Comparison of ENCODE assay signal across 30 cellular contexts in genomic region chr17:21525464-21526130, GRCh38.
DNase-seq lines count a peak whose midpoint lies in the region; ATAC-seq, FAIRE-seq and TF ChIP-seq lines count a peak whose summit lies in the region.
"Had no signal": no experiment of that assay in that cellular context is flagged by ENCODE, and none has a peak within 500 bp of the region (broad histone marks: within the 10 kb centered on the region; RNA-seq: fewer than 3 reads in every experiment).

No MANE protein-coding gene starts in this region.

- DNase-seq in ELR (ENCODE audit: low read depth), result peak; percentile 10
- DNase-seq in HTR-8/SVneo (ENCODE audit: insufficient read length, low spot score), result no peak
- DNase-seq in chondrocyte (ENCODE audit: low spot score), result no peak
- no peak for DNase-seq in neural crest cell (ENCODE audit: low read depth, low spot score)
- DNase-seq in GOT3 (lab: John Stamatoyannopoulos, UW), result no peak
- DNase-seq in DMS79 treated with DMSO at 0.1 percent for 48 hours (lab: John Stamatoyannopoulos, UW), result no peak
- DNase-seq in T-helper 17 cell, result no peak
- DNase-seq in HUDEP-2 (lab: John Stamatoyannopoulos, UW; ENCODE audit: unreplicated experiment in 76 of 76), result no peak
- DNase-seq: activated CD4-positive, alpha-beta memory T cell treated with anti-CD3 and anti-CD28 coated beads for 36 hours; activated effector memory CD4-positive, alpha-beta T cell treated with anti-CD3 and anti-CD28 coated beads, Interleukin-2, amount 50 U/mL, for 16 hours; activated naive CD8-positive, alpha-beta T cell treated with anti-CD3 and anti-CD28 coated beads, Interleukin-2, amount 50 U/mL, for 24 hours; activated T-cell treated with anti-CD3 and anti-CD28 coated beads for 4 hours; effector memory CD4-positive, alpha-beta T cell; EL; esophagus squamous epithelium; GM23248; kidney; lower lobe of right lung; NCI-H1092; NCI-H1930; NCI-H345; NCI-H748 treated with DMSO at 0.1 percent for 48 hours; OCI-M1; Right ventricle myocardium superior; stimulated activated CD8-positive, alpha-beta memory T cell treated with anti-CD3 and anti-CD28 coated beads, Interleukin-4, amount 100 ng/mL, for 48 hours; stomach; SW 1271; tibial artery had no signal

- ATAC-seq in T-helper 17 cell, result no peak
- ATAC-seq: activated naive CD8-positive, alpha-beta T cell treated with anti-CD3 and anti-CD28 coated beads, Interleukin-2, amount 50 U/mL, for 24 hours; lower lobe of right lung had no signal

- H3K4me1 Mint-ChIP-seq in chondrocyte (ENCODE audit: low read depth) (no peaks in the 10 kb centered on the region), neural crest cell (no peaks in the 10 kb centered on the region), T-helper 17 cell (peaks cover 5% of the 10 kb centered on the region)
- H3K4me1 Mint-ChIP-seq: activated naive CD8-positive, alpha-beta T cell treated with anti-CD3 and anti-CD28 coated beads, Interleukin-2, amount 50 U/mL, for 24 hours had no signal

- H3K27me3 Mint-ChIP-seq in chondrocyte (ENCODE audit: low read depth) (no peaks in the 10 kb centered on the region), neural crest cell (ENCODE audit: low read depth) (no peaks in the 10 kb centered on the region), T-helper 17 cell (peaks cover 25% of the 10 kb centered on the region)
- H3K27me3 Mint-ChIP-seq: activated naive CD8-positive, alpha-beta T cell treated with anti-CD3 and anti-CD28 coated beads, Interleukin-2, amount 50 U/mL, for 24 hours had no signal

- TF ChIP-seq CTCF in chondrocyte (IDR thresholded peaks at IDR 0.05), result peak; percentile 18
- no peak for TF ChIP-seq CTCF in neural crest cell (conservative IDR thresholded peaks at IDR 0.05)

- H3K9me3 ChIP-seq in T-helper 17 cell (ENCODE audit: control insufficient read depth, low read length, poor library complexity, severe bottlenecking), result no peaks in the 10 kb centered on the region
- H3K9me3 ChIP-seq: esophagus squamous epithelium, lower lobe of right lung, prostate gland, stomach, tibial artery had no signal

- peak; percentile 89 for FAIRE-seq in HTR-8/SVneo (lab: Jason Lieb, UNC)
- FAIRE-seq: kidney had no signal

- no peaks in the 10 kb centered on the region for H3K9me3 Mint-ChIP-seq in chondrocyte (ENCODE audit: low read depth)
- H3K9me3 Mint-ChIP-seq in neural crest cell, result no peaks in the 10 kb centered on the region
- H3K9me3 Mint-ChIP-seq: activated CD4-positive, alpha-beta memory T cell treated with anti-CD3 and anti-CD28 coated beads for 36 hours; activated naive CD8-positive, alpha-beta T cell treated with anti-CD3 and anti-CD28 coated beads, Interleukin-2, amount 50 U/mL, for 24 hours; neural progenitor cell had no signal

- H3K4me3 Mint-ChIP-seq in chondrocyte (ENCODE audit: unreplicated experiment) (no peak overlapping the region), neural crest cell (no peak overlapping the region), T-helper 17 cell (no peak overlapping the region)
- H3K4me3 Mint-ChIP-seq: activated CD4-positive, alpha-beta memory T cell treated with anti-CD3 and anti-CD28 coated beads for 36 hours; activated naive CD8-positive, alpha-beta T cell treated with anti-CD3 and anti-CD28 coated beads, Interleukin-2, amount 50 U/mL, for 24 hours; neural progenitor cell had no signal

- peaks cover 7% of the 10 kb centered on the region for H3K36me3 Mint-ChIP-seq in chondrocyte (ENCODE audit: low read depth)
- H3K36me3 Mint-ChIP-seq in neural crest cell (ENCODE audit: low read depth), result no peaks in the 10 kb centered on the region
- H3K36me3 Mint-ChIP-seq in T-helper 17 cell (ENCODE audit: low read depth), result no peaks in the 10 kb centered on the region
- H3K36me3 Mint-ChIP-seq: activated CD4-positive, alpha-beta memory T cell treated with anti-CD3 and anti-CD28 coated beads for 36 hours; neural progenitor cell had no signal

- H3K27ac Mint-ChIP-seq in chondrocyte (ENCODE audit: unreplicated experiment) (no peak overlapping the region), neural crest cell (ENCODE audit: unreplicated experiment) (peak overlapping the region; percentile 69), T-helper 17 cell (no peak overlapping the region)
- H3K27ac Mint-ChIP-seq: activated CD4-positive, alpha-beta memory T cell treated with anti-CD3 and anti-CD28 coated beads for 36 hours; activated naive CD8-positive, alpha-beta T cell treated with anti-CD3 and anti-CD28 coated beads, Interleukin-2, amount 50 U/mL, for 24 hours; neural progenitor cell had no signal
